ENCODE assay signal across 18 cellular contexts in genomic region chr6:169640347-169640972, GRCh38.
A peak's percentile ranks its signal among the peaks of the same experiment; 100 is the strongest.
DNase-seq lines count a peak whose midpoint lies in the region; ATAC-seq and TF ChIP-seq lines count a peak whose summit lies in the region.
"Had no signal": no experiment of that assay in that cellular context is flagged by ENCODE, and none has a peak within 500 bp of the region (broad histone marks: within the 10 kb centered on the region; RNA-seq: fewer than 3 reads in every experiment).

No MANE protein-coding gene starts in this region.

- DNase-seq in AG10803 (ENCODE audit: low read depth) (peak; percentile 67), astrocyte of the cerebellum (ENCODE audit: low read depth) (no peak), islet precursor cell (peak; percentile 57), sigmoid colon (no peak), prostate gland (ENCODE audit: low spot score) (no peak), kidney tubule cell (ENCODE audit: low spot score) (no peak), tibial nerve (ENCODE audit: low spot score in 2 of 2) (no peak)
- DNase-seq: activated naive CD8-positive, alpha-beta T cell treated with anti-CD3 and anti-CD28 coated beads for 36 hours; dorsolateral prefrontal cortex; erythroblast; NCI-H774; PC-9; stimulated activated naive B cell treated with anti-CD40 and anti-IgM and Interleukin-4, amounts not matched to agents 10 μg/mL and 1 μg/mL and 100 μg/mL, for 72 hours had no signal

- in situ Hi-C loops in astrocyte of the cerebellum (cut with HindIII; ENCODE audit: low sequenced_read_pairs): no loop called here

- H3K36me3 ChIP-seq in sigmoid colon (peaks cover 0 to 11% (median 0%) of the 10 kb centered on the region in 4 donors), prostate gland (no peaks in the 10 kb centered on the region), tibial nerve (peaks cover 0 to 55% (median 0%) of the 10 kb centered on the region in 3 donors)

- H3K4me3 ChIP-seq in AG10803 (ENCODE audit: low read length) (no peak overlapping the region), astrocyte of the cerebellum (ENCODE audit: low read depth, low read length) (no peak overlapping the region), sigmoid colon (no peak overlapping the region), prostate gland (no peak overlapping the region), tibial nerve (no peak overlapping the region)
- H3K4me3 ChIP-seq: dorsolateral prefrontal cortex, PC-9, SJSA1, upper lobe of left lung had no signal

- no peaks in the 10 kb centered on the region for H3K9me3 ChIP-seq in sigmoid colon
- H3K9me3 ChIP-seq in prostate gland: no peaks in the 10 kb centered on the region
- no peaks in the 10 kb centered on the region for H3K9me3 ChIP-seq in tibial nerve
- H3K9me3 ChIP-seq: SJSA1, upper lobe of left lung had no signal

- TF ChIP-seq POLR2A in sigmoid colon (IDR thresholded peaks at IDR 0.05): no peak
- TF ChIP-seq POLR2A in prostate gland (IDR thresholded peaks at IDR 0.05): no peak
- TF ChIP-seq POLR2A in tibial nerve (IDR thresholded peaks at IDR 0.05): no peak

- H3K4me1 ChIP-seq in sigmoid colon (peaks cover 0 to 6% (median 1%) of the 10 kb centered on the region in 4 donors), prostate gland (replicated peaks) (no peaks in the 10 kb centered on the region), tibial nerve (no peaks in the 10 kb centered on the region)
- H3K4me1 ChIP-seq: SJSA1, upper lobe of left lung had no signal

- ATAC-seq in HG03378 (IDR thresholded peaks at IDR 0.05; ENCODE audit: unreplicated experiment): no peak
- ATAC-seq: natural killer cell treated with Interleukin-12 subunit alpha and Interleukin-12 subunit beta and Interleukin-15 and Interleukin-18, amount 100 ng/mL, for 72 hours; right cardiac atrium; stimulated activated naive B cell treated with anti-CD40 and anti-IgM and Interleukin-4, amounts not matched to agents 10 μg/mL and 1 μg/mL and 100 μg/mL, for 72 hours had no signal

- TF ChIP-seq CTCF in AG10803 (conservative IDR thresholded peaks at IDR 0.05; ENCODE audit: low read length) (peak; percentile 71), astrocyte of the cerebellum (IDR thresholded peaks at IDR 0.05; ENCODE audit: low read depth, low read length, missing control alignments) (peak; percentile 5), sigmoid colon (IDR thresholded peaks at IDR 0.05) (peak in 3 of 4 experiments; percentile 32 to 39 (median 33)), prostate gland (IDR thresholded peaks at IDR 0.05) (no peak), tibial nerve (IDR thresholded peaks at IDR 0.05) (no peak)

- WGBS in sigmoid colon, 2 donors: 94% methylated on average over 19 of the region's 19 CpGs
- 84% methylated on average over 19 of the region's 19 CpGs for WGBS in prostate gland
- WGBS in tibial nerve, 2 donors: 82 to 84% methylated on average over 19 of the region's 19 CpGs

- no peak overlapping the region for H3K27ac ChIP-seq in sigmoid colon
- no peak overlapping the region for H3K27ac ChIP-seq in prostate gland
- no peak overlapping the region for H3K27ac ChIP-seq in tibial nerve
- H3K27ac ChIP-seq: dorsolateral prefrontal cortex, PC-9, SJSA1, upper lobe of left lung had no signal

- intact Hi-C loops in sigmoid colon (cut with DNase I): loop anchor here (5.0 kb wide), 1 partner anchor 743 kb away; no protein-coding TSS in a partner anchor
- intact Hi-C loops in prostate gland (cut with DNase I): no loop called here

- H3K27me3 ChIP-seq in sigmoid colon (no peaks in the 10 kb centered on the region), prostate gland (replicated peaks; ENCODE audit: insufficient read depth) (no peaks in the 10 kb centered on the region), tibial nerve (no peaks in the 10 kb centered on the region)
- H3K27me3 ChIP-seq: dorsolateral prefrontal cortex, SJSA1, upper lobe of left lung had no signal

- TF ChIP-seq EP300 in sigmoid colon (IDR thresholded peaks at IDR 0.05) (no peak), tibial nerve (IDR thresholded peaks at IDR 0.05) (no peak)

Comparison
In these comparisons a context has a peak if more than half of its experiments do, and no peak if none do; other contexts are left out.
1. DNase-seq: peak in AG10803 (single experiment) and islet precursor cell (single experiment); none in astrocyte of the cerebellum (single experiment), sigmoid colon (single experiment), prostate gland (single experiment), kidney tubule cell (single experiment) and tibial nerve (0 of 2).
2. CTCF ChIP-seq: peak in AG10803 (single experiment), astrocyte of the cerebellum (single experiment) and sigmoid colon (3 of 4); none in prostate gland (0 of 4) and tibial nerve (0 of 5).